In the genomic region with DNA sequence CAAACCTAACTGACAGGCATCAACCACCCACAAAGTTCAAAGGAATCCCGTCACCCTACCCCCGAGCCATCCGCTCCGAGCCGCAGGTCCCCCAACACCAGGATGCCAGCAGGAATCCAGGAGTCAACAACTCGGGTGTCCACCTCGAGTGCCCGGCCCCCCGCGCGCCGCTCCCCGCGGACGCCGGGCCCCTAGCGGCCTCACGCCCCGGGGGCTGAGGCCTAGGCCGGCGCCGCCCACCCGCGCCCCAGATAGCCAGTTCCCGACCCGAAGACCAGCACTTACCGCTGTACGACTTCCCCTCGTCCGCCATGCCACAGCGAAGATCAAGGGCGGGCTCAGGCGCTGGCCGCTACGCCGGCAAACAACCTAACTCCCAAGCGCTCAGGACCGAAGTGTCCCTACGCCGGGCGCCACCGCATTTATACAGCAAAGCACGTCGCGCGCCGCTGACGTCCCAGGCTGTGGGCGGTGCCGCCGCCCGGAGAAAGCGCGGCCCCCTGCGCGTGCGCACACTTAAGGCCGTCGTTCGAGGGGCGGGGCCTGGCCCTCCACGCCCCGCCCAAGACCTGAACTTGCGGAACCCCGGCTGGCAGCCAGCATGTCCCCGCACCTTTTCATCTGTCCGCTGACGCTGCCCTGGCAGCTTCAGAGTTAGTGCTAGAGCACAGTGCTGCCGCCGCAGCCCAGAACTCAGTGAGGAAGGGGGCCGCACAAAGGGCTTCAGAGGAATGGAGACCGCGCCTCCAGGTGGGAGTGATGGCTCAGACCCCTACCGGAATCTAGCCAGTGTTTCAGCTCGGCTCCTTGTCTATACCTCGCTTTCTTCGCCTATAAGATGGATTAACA, we compare ENCODE assay signal across 8 cellular contexts. TPM values are rescaled to one million over a fixed set of nuclear protein-coding genes. Genes with fewer than 3 reads are reported as not detected.
DNase-seq lines count a peak whose midpoint lies in the region; ATAC-seq and TF ChIP-seq lines count a peak whose summit lies in the region.

A gene (minus strand): TSS at position 397 of the 849 bp plus-strand sequence. CDS start 84 bp downstream, at position 313.

- peak within 1 kb of the TSS; percentile 71 for H3K27ac ChIP-seq in 22Rv1

- ATAC-seq in GM18517 (IDR thresholded peaks at IDR 0.05; ENCODE audit: unreplicated experiment) (peak; percentile 81), HG03039 (IDR thresholded peaks at IDR 0.05; ENCODE audit: unreplicated experiment) (peak; percentile 77), sciatic nerve (peak; percentile 98)

- peak; percentile 3; the same call in 1 of the 2 replicates for TF ChIP-seq CTCF in 22Rv1 (IDR thresholded peaks at IDR 0.05)

- DNase-seq in NCI-H2081 treated with DMSO at 0.1 percent for 48 hours (lab: John Stamatoyannopoulos, UW) = peak; percentile 55
- DNase-seq in T1000 (lab: John Stamatoyannopoulos, UW) = peak; percentile 98
- peak; percentile 99 for DNase-seq in astrocyte of the hippocampus (ENCODE audit: low read depth, low spot score)
- DNase-seq in hypothalamus (lab: John Stamatoyannopoulos, UW) = peak; percentile 51 to 98 (median 92)
- DNase-seq in sciatic nerve (ENCODE audit: low spot score) = peak; percentile 97

- intact Hi-C loops in sciatic nerve (cut with DNase I) = no loop called here

RNA-seq across cellular contexts. Expression of the gene that starts here (rescaled TPM):
- total RNA-seq in sciatic nerve = 81.8 TPM

Comparison
In these comparisons a context has a peak if more than half of its experiments do, and no peak if none do; other contexts are left out.
1. Peak in every context shown above with its lines: DNase-seq, ATAC-seq and H3K27ac ChIP-seq.